ENCODE assay signal across 1 cellular context in the genomic region with DNA sequence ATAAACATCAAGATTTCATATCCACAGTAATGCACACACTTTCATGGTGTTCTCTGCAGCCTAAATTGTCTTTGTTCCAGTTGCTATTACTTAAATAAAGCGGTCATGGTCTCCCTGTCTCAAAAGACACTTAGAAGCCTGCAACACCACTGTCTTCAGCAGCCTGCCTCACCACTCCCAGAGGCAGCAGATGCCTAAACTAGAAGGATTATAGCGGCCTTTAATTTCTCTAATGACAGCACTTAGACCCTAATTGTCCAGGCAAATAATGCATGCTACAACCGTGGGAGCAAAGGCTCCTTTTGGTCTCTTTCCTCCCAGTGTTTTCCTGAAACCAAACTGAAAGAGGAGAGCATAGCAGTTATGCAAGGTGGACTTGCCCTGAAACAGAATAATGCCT.
TF ChIP-seq lines count a peak whose summit lies in the region.

No MANE protein-coding gene starts in this region.

TF ChIP-seq in IMR-90, 13 proteins besides CTCF, POLR2A, EP300 and RAD21 (continued from another document):
- TF ChIP-seq USF2 (IDR thresholded peaks at IDR 0.05; ENCODE audit: low read depth, low read length): no peak
